In genomic region chr3:25662921-25663320, GRCh38 we compare ENCODE assay signal across 8 cellular contexts. TPM values are rescaled to one million over a fixed set of nuclear protein-coding genes. Genes with fewer than 3 reads are reported as not detected.
DNase-seq lines count a peak whose midpoint lies in the region; ATAC-seq and TF ChIP-seq lines count a peak whose summit lies in the region.

No MANE protein-coding gene starts in this region.

- POLR2A ChIA-PET in activated CD8-positive, alpha-beta T cell treated with anti-CD3 and anti-CD28 coated beads, Interleukin-2, amount 10 ng/mL, durations not matched to agents 7 days and 5 days (lab: Charles Lee), result interaction anchor here (1.1 to 1.5 kb wide), 3 partner anchors 13 to 120 kb away, joined by 3 to 7 read pairs (median 3); partner anchors contain the start of gene NGLY1

- no peak overlapping the region for H2AFZ ChIP-seq in smooth muscle cell (ENCODE audit: low read depth)

- WGBS in smooth muscle cell (ENCODE audit: low lambda C conversion rate), result 30% methylated on average over 4 of the region's 4 CpGs

- H3K27me3 Mint-ChIP-seq in activated CD8-positive, alpha-beta T cell treated with anti-CD3 and anti-CD28 coated beads, Interleukin-2, amount 10 ng/mL, durations not matched to agents 7 days and 5 days (ENCODE audit: low read depth), result no peaks in the 10 kb centered on the region

- H3K4me1 ChIP-seq in iPS-15b (ENCODE audit: control insufficient read depth, insufficient read depth, low read length) (peaks cover 20% of the 10 kb centered on the region), smooth muscle cell (ENCODE audit: low read depth) (peaks cover 38% of the 10 kb centered on the region)

- H3K36me3 ChIP-seq in iPS-15b (ENCODE audit: control insufficient read depth, insufficient read depth, low read length) (peaks cover 2% of the 10 kb centered on the region), smooth muscle cell (ENCODE audit: low read depth) (no peaks in the 10 kb centered on the region)

- CTCF ChIA-PET in activated CD8-positive, alpha-beta T cell treated with anti-CD3 and anti-CD28 coated beads, Interleukin-2, amount 10 ng/mL, durations not matched to agents 7 days and 5 days (lab: Charles Lee), result interaction anchor here (1.4 kb wide), 1 partner anchor 192 kb away, joined by 7 read pairs; no protein-coding TSS in a partner anchor

- peaks cover 21% of the 10 kb centered on the region for H3K36me3 Mint-ChIP-seq in activated CD8-positive, alpha-beta T cell treated with anti-CD3 and anti-CD28 coated beads, Interleukin-2, amount 10 ng/mL, durations not matched to agents 7 days and 5 days (ENCODE audit: low read depth)

- peaks cover 45% of the 10 kb centered on the region for H3K4me1 Mint-ChIP-seq in activated CD8-positive, alpha-beta T cell treated with anti-CD3 and anti-CD28 coated beads, Interleukin-2, amount 10 ng/mL, durations not matched to agents 7 days and 5 days (ENCODE audit: low read depth)

- H3F3A ChIP-seq in smooth muscle cell (ENCODE audit: low read depth), result peaks cover 5% of the 10 kb centered on the region

- H3K4me3 Mint-ChIP-seq in activated CD8-positive, alpha-beta T cell treated with anti-CD3 and anti-CD28 coated beads, Interleukin-2, amount 10 ng/mL, durations not matched to agents 7 days and 5 days, result peak overlapping the region; percentile 88

- H3K4me3 ChIP-seq in HFF-Myc (replicated peaks; ENCODE audit: low read depth, low read length) (peak overlapping the region; percentile 68), iPS-15b (ENCODE audit: low read depth, low read length) (peak overlapping the region; percentile 61), smooth muscle cell (peak overlapping the region; percentile 99)

- peak overlapping the region; percentile 93 for H3K27ac Mint-ChIP-seq in activated CD8-positive, alpha-beta T cell treated with anti-CD3 and anti-CD28 coated beads, Interleukin-2, amount 10 ng/mL, durations not matched to agents 7 days and 5 days

- peaks cover 60% of the 10 kb centered on the region for H4K20me1 ChIP-seq in smooth muscle cell (ENCODE audit: low read depth)

- no peak overlapping the region for H3K9ac ChIP-seq in iPS-15b (ENCODE audit: low read depth, low read length)
- H3K9ac ChIP-seq in smooth muscle cell (ENCODE audit: low read depth), result peak overlapping the region; percentile 93

- no peak for DNase-seq in HFF-Myc (ENCODE audit: extremely low read depth, low read depth)
- no peak for DNase-seq in activated CD8-positive, alpha-beta T cell treated with anti-CD3 and anti-CD28 coated beads, Interleukin-2, amount 10 ng/mL, durations not matched to agents 7 days and 5 days
- DNase-seq in smooth muscle cell (lab: John Stamatoyannopoulos, UW; ENCODE audit: unreplicated experiment), result no peak
- no peak for DNase-seq in stimulated activated CD4-positive, alpha-beta T cell treated with anti-CD3 and anti-CD28 coated beads, Interleukin-4, amount 100 ng/mL, for 1 hour
- DNase-seq in Ammon's horn (ENCODE audit: low spot score), result no peak

- no peak for ATAC-seq in activated CD8-positive, alpha-beta T cell treated with anti-CD3 and anti-CD28 coated beads, Interleukin-2, amount 10 ng/mL, durations not matched to agents 7 days and 5 days
- ATAC-seq in HG03097 (IDR thresholded peaks at IDR 0.05; ENCODE audit: low FRiP score, unreplicated experiment) (no peak), HG02571 (IDR thresholded peaks at IDR 0.05; ENCODE audit: unreplicated experiment) (no peak)

- H3K79me2 ChIP-seq in smooth muscle cell (ENCODE audit: low read depth), result peaks cover 61% of the 10 kb centered on the region

- H3K27me3 ChIP-seq in iPS-15b (ENCODE audit: control insufficient read depth, insufficient read depth, low read length) (no peaks in the 10 kb centered on the region), smooth muscle cell (ENCODE audit: low read depth) (no peaks in the 10 kb centered on the region)

- H3K9me3 Mint-ChIP-seq in activated CD8-positive, alpha-beta T cell treated with anti-CD3 and anti-CD28 coated beads, Interleukin-2, amount 10 ng/mL, durations not matched to agents 7 days and 5 days (ENCODE audit: insufficient read depth), result no peaks in the 10 kb centered on the region

- peak overlapping the region; percentile 96 for H3K27ac ChIP-seq in smooth muscle cell (ENCODE audit: low read depth)

- TF ChIP-seq CTCF in HFF-Myc (IDR thresholded peaks at IDR 0.05; ENCODE audit: low read depth, low read length, missing control alignments), result no peak
- TF ChIP-seq CTCF in smooth muscle cell (IDR thresholded peaks at IDR 0.05; ENCODE audit: borderline replicate concordance, insufficient read depth, poor library complexity, severe bottlenecking), result no peak

- H3K9me3 ChIP-seq in iPS-15b (ENCODE audit: control insufficient read depth, insufficient read depth, low read length), result no peaks in the 10 kb centered on the region
- no peaks in the 10 kb centered on the region for H3K9me3 ChIP-seq in smooth muscle cell (replicated peaks; ENCODE audit: low read depth)

- peak overlapping the region; percentile 90 for H3K4me2 ChIP-seq in smooth muscle cell

RNA-seq across cellular contexts. Expression of gene TOP2B, which starts 1.8 kb away (rescaled TPM):
- 100 to 1,000 TPM; 112 to 114 TPM for total RNA-seq in activated CD8-positive, alpha-beta T cell treated with anti-CD3 and anti-CD28 coated beads, Interleukin-2, amount 10 ng/mL, durations not matched to agents 7 days and 5 days
- total RNA-seq in smooth muscle cell, result 132 and 135 TPM in 2 replicates
- polyA plus RNA-seq in smooth muscle cell, result 60.3 and 70.2 TPM in 2 replicates
